Comparison of ENCODE assay signal across 2 cellular contexts in the genomic region with DNA sequence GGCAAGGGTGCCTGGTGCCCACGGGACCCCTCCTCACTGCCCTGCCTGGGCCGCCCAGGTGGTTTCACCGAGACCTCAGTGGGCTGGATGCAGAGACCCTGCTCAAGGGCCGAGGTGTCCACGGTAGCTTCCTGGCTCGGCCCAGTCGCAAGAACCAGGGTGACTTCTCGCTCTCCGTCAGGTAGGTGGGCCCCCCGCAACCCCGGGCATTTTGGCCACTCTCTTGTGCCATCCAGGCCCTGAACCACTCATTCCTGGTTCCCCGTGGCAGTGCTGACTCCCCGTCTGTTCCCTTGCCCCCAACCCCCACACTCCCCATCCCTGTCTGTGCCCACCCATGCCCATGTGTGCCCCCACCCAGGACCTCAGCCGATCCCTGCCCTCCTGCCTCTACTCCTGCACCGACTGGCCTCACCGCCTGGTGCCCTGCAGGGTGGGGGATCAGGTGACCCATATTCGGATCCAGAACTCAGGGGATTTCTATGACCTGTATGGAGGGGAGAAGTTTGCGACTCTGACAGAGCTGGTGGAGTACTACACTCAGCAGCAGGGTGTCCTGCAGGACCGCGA.
TF ChIP-seq lines count a peak whose summit lies in the region.

No MANE protein-coding gene starts in this region.

TF ChIP-seq in liver, 16 proteins besides CTCF, POLR2A, EP300 and RAD21:
- TF ChIP-seq RXRA (IDR thresholded peaks at IDR 0.05): no peak
- TF ChIP-seq, protein P1, sequence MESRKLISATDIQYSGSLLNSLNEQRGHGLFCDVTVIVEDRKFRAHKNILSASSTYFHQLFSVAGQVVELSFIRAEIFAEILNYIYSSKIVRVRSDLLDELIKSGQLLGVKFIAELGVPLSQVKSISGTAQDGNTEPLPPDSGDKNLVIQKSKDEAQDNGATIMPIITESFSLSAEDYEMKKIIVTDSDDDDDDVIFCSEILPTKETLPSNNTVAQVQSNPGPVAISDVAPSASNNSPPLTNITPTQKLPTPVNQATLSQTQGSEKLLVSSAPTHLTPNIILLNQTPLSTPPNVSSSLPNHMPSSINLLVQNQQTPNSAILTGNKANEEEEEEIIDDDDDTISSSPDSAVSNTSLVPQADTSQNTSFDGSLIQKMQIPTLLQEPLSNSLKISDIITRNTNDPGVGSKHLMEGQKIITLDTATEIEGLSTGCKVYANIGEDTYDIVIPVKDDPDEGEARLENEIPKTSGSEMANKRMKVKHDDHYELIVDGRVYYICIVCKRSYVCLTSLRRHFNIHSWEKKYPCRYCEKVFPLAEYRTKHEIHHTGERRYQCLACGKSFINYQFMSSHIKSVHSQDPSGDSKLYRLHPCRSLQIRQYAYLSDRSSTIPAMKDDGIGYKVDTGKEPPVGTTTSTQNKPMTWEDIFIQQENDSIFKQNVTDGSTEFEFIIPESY (IDR thresholded peaks at IDR 0.05): no peak
- no peak for TF ChIP-seq YY1 (IDR thresholded peaks at IDR 0.05)
- no peak for TF ChIP-seq EGR1 (IDR thresholded peaks at IDR 0.05; ENCODE audit: low read depth in 2 of 2)
- TF ChIP-seq, protein P2, sequence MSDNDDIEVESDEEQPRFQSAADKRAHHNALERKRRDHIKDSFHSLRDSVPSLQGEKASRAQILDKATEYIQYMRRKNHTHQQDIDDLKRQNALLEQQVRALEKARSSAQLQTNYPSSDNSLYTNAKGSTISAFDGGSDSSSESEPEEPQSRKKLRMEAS (IDR thresholded peaks at IDR 0.05): no peak

TF ChIP-seq in HepG2, 621 proteins besides CTCF, POLR2A, EP300 and RAD21:
- TF ChIP-seq, protein P3, sequence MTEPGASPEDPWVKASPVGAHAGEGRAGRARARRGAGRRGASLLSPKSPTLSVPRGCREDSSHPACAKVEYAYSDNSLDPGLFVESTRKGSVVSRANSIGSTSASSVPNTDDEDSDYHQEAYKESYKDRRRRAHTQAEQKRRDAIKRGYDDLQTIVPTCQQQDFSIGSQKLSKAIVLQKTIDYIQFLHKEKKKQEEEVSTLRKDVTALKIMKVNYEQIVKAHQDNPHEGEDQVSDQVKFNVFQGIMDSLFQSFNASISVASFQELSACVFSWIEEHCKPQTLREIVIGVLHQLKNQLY (CRISPR knock-in tag; IDR thresholded peaks at IDR 0.05): no peak
- no peak for TF ChIP-seq BORCS8-MEF2B (CRISPR knock-in tag; IDR thresholded peaks at IDR 0.05)
- TF ChIP-seq RBAK (CRISPR knock-in tag; IDR thresholded peaks at IDR 0.05): no peak
- TF ChIP-seq GABPB1 (CRISPR knock-in tag; IDR thresholded peaks at IDR 0.05): no peak
- TF ChIP-seq TBP (CRISPR knock-in tag; IDR thresholded peaks at IDR 0.05): no peak
- TF ChIP-seq YEATS4 (CRISPR knock-in tag; IDR thresholded peaks at IDR 0.05; ENCODE audit: borderline replicate concordance): no peak
- TF ChIP-seq MYNN (CRISPR knock-in tag; IDR thresholded peaks at IDR 0.05; ENCODE audit: low read depth): no peak
- TF ChIP-seq PHF8 (CRISPR knock-in tag; IDR thresholded peaks at IDR 0.05): no peak
- no peak for TF ChIP-seq NCOA5 (CRISPR knock-in tag; IDR thresholded peaks at IDR 0.05)
- TF ChIP-seq FOXJ3 (CRISPR knock-in tag; IDR thresholded peaks at IDR 0.05; ENCODE audit: borderline replicate concordance): no peak
- no peak for TF ChIP-seq ATM (IDR thresholded peaks at IDR 0.05; ENCODE audit: borderline replicate concordance)
- no peak for TF ChIP-seq ZNF207 (IDR thresholded peaks at IDR 0.05; ENCODE audit: borderline replicate concordance)
